In the genomic region with DNA sequence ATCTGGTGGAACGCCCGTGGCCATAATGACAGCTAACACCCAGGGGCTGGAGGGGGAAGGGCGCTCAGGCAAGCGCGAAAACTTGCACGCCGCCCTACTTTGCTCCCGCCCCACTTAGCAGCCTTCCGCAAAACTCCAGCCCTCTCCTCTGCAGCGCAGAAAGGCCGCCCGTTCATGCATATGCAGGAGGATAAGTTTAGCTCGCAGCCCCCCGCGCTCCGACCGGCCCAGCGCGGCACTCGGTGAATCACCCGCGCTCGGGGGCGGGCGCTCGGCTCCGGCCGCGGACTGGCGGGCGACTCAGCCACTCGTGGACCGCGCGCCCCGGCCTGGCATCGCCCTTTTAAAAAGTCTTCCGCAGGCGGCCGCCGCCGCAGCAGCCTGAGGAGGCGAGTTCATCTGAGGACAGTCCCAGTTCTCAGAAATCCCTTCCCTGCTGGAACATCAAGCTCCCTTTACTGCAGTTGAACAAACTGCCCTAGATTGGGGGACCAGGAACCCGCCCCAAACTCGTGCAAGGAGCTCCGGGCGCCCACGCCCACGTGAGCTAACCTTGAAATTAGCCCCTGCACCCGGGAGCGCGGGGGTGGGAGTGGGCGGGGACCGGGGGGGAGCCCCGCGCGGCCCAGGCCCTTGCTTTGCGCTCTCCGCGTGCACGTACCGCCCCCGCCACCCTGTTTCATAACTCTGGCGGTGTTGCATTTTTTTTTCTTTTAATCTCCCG, we compare ENCODE assay signal across 8 cellular contexts. TPM values are rescaled to one million over a fixed set of nuclear protein-coding genes. Genes with fewer than 3 reads are reported as not detected.
DNase-seq lines count a peak whose midpoint lies in the region; TF ChIP-seq lines count a peak whose summit lies in the region.

No MANE protein-coding gene starts in this region.

- H3K36me3 ChIP-seq in H7 (replicated peaks; ENCODE audit: control insufficient read depth, insufficient read depth, low read length) (no peaks in the 10 kb centered on the region), MG63 (no peaks in the 10 kb centered on the region), stomach (no peaks in the 10 kb centered on the region)

- H3K36me3 Mint-ChIP-seq in neural crest cell (ENCODE audit: low read depth), result no peaks in the 10 kb centered on the region

- H3K4me3 ChIP-seq in H7 (ENCODE audit: insufficient read depth, low read depth, low read length) (peak overlapping the region; percentile 80), MG63 (peak overlapping the region; percentile 55), fibroblast of villous mesenchyme (ENCODE audit: low read depth, low read length) (peak overlapping the region; percentile 68), stomach (peak overlapping the region; percentile 27 to 50 (median 42))

- peak overlapping the region; percentile 89 for H3K4me3 Mint-ChIP-seq in neural crest cell

- peaks cover 60% of the 10 kb centered on the region for H3K27me3 Mint-ChIP-seq in neural crest cell (ENCODE audit: low read depth)

- peak; percentile 78 for TF ChIP-seq POLR2A in Raji (IDR thresholded peaks at IDR 0.05; ENCODE audit: insufficient read depth, low read depth, low read length)
- TF ChIP-seq POLR2A in stomach (IDR thresholded peaks at IDR 0.05), result peak in 2 of 4 donors; percentile 81 to 84

- peaks cover 40 to 68% (median 58%) of the 10 kb centered on the region in 4 donors for H3K4me1 ChIP-seq in stomach

- WGBS in stomach, 5 donors, result 0 to 1% (median 0%) methylated on average over 35 to 65 of the region's 65 CpGs

- peak overlapping the region; percentile 21 for H3K27ac Mint-ChIP-seq in neural crest cell (ENCODE audit: unreplicated experiment)

- peaks cover 46% of the 10 kb centered on the region for H3K4me1 Mint-ChIP-seq in neural crest cell

- intact Hi-C loops in stomach (cut with DNase I; ENCODE audit: low total_unique reads), result no loop called here

- TF ChIP-seq CTCF in fibroblast of villous mesenchyme (IDR thresholded peaks at IDR 0.05; ENCODE audit: insufficient read depth, low read depth, low read length), result no peak
- TF ChIP-seq CTCF in neural crest cell (conservative IDR thresholded peaks at IDR 0.05), result no peak
- TF ChIP-seq CTCF in stomach (IDR thresholded peaks at IDR 0.05), result no peak

- H3K27me3 ChIP-seq in H7 (ENCODE audit: control insufficient read depth, insufficient read depth, low read length), result peaks cover 8% of the 10 kb centered on the region
- H3K27me3 ChIP-seq in MG63, result no peaks in the 10 kb centered on the region
- no peaks in the 10 kb centered on the region for H3K27me3 ChIP-seq in stomach

- H3K9me3 ChIP-seq in MG63, result no peaks in the 10 kb centered on the region
- no peaks in the 10 kb centered on the region for H3K9me3 ChIP-seq in stomach

- no peaks in the 10 kb centered on the region for H3K9me3 Mint-ChIP-seq in neural crest cell

- TF ChIP-seq EP300 in stomach (IDR thresholded peaks at IDR 0.05), result peak; percentile 100

- peak overlapping the region; percentile 99 to 100 (median 100) for H3K27ac ChIP-seq in stomach

- DNase-seq in EL (peak; percentile 96), H7 (peak; percentile 86), MG63 (peak; percentile 91), activated gamma-delta T cell treated with Interleukin-2 at 50 U/mL for 16 hours (peak; percentile 80), fibroblast of villous mesenchyme (ENCODE audit: low read depth) (peak; percentile 100), neural crest cell (ENCODE audit: low read depth, low spot score) (peak; percentile 74), stomach (peak; percentile 96)

RNA-seq across cellular contexts. Expression of a gene that starts 4.5 kb away (rescaled TPM):
- total RNA-seq in H7 (2014; rRNA removed; shearing (Covaris generic)), result 0.97 and 1.5 TPM in 2 replicates
- total RNA-seq in MG63 (2014; rRNA removed; shearing (Covaris generic); ENCODE audit: low replicate concordance), result 2.1 and 5.5 TPM in 2 replicates
- total RNA-seq in fibroblast of villous mesenchyme, result 34.5 and 37.1 TPM in 2 replicates
- 0.19 and 0.20 TPM in 2 replicates for total RNA-seq in neural crest cell
- total RNA-seq in stomach, result 100 to 1,000 TPM in 2 of 5 donors, 10 to 100 TPM in 3; 37.3 to 174 (median 95.3) TPM
- 10 to 100 TPM; 27.9 to 35.9 (median 28.4) TPM for polyA plus RNA-seq in stomach

Comparison
In these comparisons a context has a peak if more than half of its experiments do, and no peak if none do; other contexts are left out.
1. Peak in every context shown above with its lines: DNase-seq, H3K4me3 ChIP-seq and H3K27ac ChIP-seq.